ENCODE assay signal across 17 cellular contexts in the genomic region with DNA sequence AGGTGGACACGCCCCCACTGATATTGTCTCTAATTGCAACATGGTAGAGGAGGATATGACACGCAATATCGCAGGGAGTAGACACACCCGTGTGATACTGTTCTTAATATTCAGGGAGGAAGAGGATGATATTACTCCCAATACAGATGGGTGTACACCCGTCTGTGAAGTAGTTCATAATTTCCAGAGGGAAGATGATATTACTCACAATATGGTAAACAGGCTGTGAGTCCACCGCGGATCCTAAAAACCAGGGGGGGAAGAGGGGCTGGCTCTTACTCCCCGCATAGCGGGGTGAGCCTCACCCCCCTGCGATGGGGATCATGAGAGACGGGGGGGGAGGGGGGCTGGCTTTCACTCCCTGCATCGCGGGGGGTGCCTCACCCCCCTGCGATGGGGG. TPM values are rescaled to one million over a fixed set of nuclear protein-coding genes. Genes with fewer than 3 reads are reported as not detected.
"Had no signal": no experiment of that assay in that cellular context is flagged by ENCODE, and none has a peak within 500 bp of the region (broad histone marks: within the 10 kb centered on the region; RNA-seq: fewer than 3 reads in every experiment).

No MANE protein-coding gene starts in this region.

RNA-seq across cellular contexts. Expression of a gene that starts 52.4 kb away (rescaled TPM):
- total RNA-seq: activated naive CD4-positive, alpha-beta T cell treated with anti-CD3 and anti-CD28 coated beads for 36 hours; activated T-helper 2 cell treated with anti-CD3 and anti-CD28 coated beads, Interferon-gamma antibody, Interleukin-2, Interleukin-4, amounts not matched to agents 10 μg/mL and 5 μg/mL and 100 μg/mL, durations not matched to agents 14 hours and 24 hours and 36 hours; adrenal gland; aorta; body of pancreas; chondrocyte; dermis blood vessel endothelial cell; endothelial cell of umbilical vein; esophagus squamous epithelium; fibroblast of lung; fibroblast of villous mesenchyme; gastroesophageal sphincter; glomerular endothelial cell; heart right ventricle; hepatocyte; T-helper 1 cell treated with Interleukin-12 subunit alpha and Interleukin-12 subunit beta and Interleukin-4 antibody, amounts not matched to agents 30 ng/mL and 1 ng/mL, for 36 hours had no signal
- polyA plus RNA-seq: adrenal gland, aorta, endothelial cell of umbilical vein, esophagus, fibroblast of lung, heart right ventricle had no signal
